35 cellular contexts compared by ENCODE assay signal in genomic region chr2:217647226-217647625, GRCh38.
DNase-seq lines count a peak whose midpoint lies in the region; ATAC-seq and TF ChIP-seq lines count a peak whose summit lies in the region.
"Had no signal": no experiment of that assay in that cellular context is flagged by ENCODE, and none has a peak within 500 bp of the region (broad histone marks: within the 10 kb centered on the region; RNA-seq: fewer than 3 reads in every experiment).

No MANE protein-coding gene starts in this region.

- DNase-seq in IMR-90 (no peak), mesenchymal stem cell (no peak), progenitor cell of endocrine pancreas (ENCODE audit: low spot score, unreplicated experiment) (no peak), thyroid gland (peak; percentile 70 to 74), midbrain (lab: John Stamatoyannopoulos, UW) (no peak), MM.1S (no peak), esophagus muscularis mucosa (ENCODE audit: extremely low spot score) (no peak)
- DNase-seq in effector CD8-positive, alpha-beta T cell (lab: John Stamatoyannopoulos, UW): no peak
- DNase-seq: 8988T; ACHN; AML-193; BE2C; C1 segment of cervical spinal cord; Caco-2; Calu3; CD4-positive, alpha-beta memory T cell; CD4-positive, alpha-beta T cell; CD4-positive, CD25-positive, alpha-beta regulatory T cell; CD8-positive, alpha-beta memory T cell; CD8-positive, alpha-beta T cell; COR-L47; DMS 273 treated with DMSO at 0.1 percent for 48 hours; DMS153; DMS53; DMS79; DMS79 treated with DMSO at 0.1 percent for 48 hours; DND-41; EL had no signal

- H3K9ac ChIP-seq in IMR-90 (ENCODE audit: low read depth, low read length) (no peak overlapping the region), mesenchymal stem cell (ENCODE audit: low read length) (no peak overlapping the region), MM.1S (ENCODE audit: low read length) (no peak overlapping the region)
- H3K9ac ChIP-seq: BLaER1; BLaER1 treated with 17β-estradiol and CSF1 and Interleukin-3, amounts not matched to agents 10 nM and 100 nM had no signal

- H3K4me2 ChIP-seq in IMR-90 (ENCODE audit: low read depth, low read length) (no peak overlapping the region), mesenchymal stem cell (ENCODE audit: low read length, poor library complexity, severe bottlenecking) (no peak overlapping the region), MM.1S (ENCODE audit: low read depth, low read length) (no peak overlapping the region)
- H3K4me2 ChIP-seq: A549; BLaER1; BLaER1 treated with 17β-estradiol and CSF1 and Interleukin-3, amounts not matched to agents 10 nM and 100 nM had no signal

- H2BK5ac ChIP-seq in IMR-90 (ENCODE audit: low read depth, low read length, poor library complexity, severe bottlenecking) (no peak overlapping the region), mesenchymal stem cell (ENCODE audit: low read depth, low read length, poor library complexity, severe bottlenecking) (no peak overlapping the region)

- H4K5ac ChIP-seq in IMR-90 (ENCODE audit: low read depth, low read length): no peak overlapping the region

- H3K4me3 ChIP-seq in IMR-90 (ENCODE audit: insufficient read depth, low read depth, low read length): no peak overlapping the region
- H3K4me3 ChIP-seq in mesenchymal stem cell (ENCODE audit: insufficient read depth in 1 of 2, low read depth in 1 of 2, low read length in 2 of 2): no peak overlapping the region
- no peak overlapping the region for H3K4me3 ChIP-seq in thyroid gland (replicated peaks in 1 of 3)
- no peak overlapping the region for H3K4me3 ChIP-seq in MM.1S (ENCODE audit: low read length)
- no peak overlapping the region for H3K4me3 ChIP-seq in esophagus muscularis mucosa
- H3K4me3 ChIP-seq: A549; BLaER1; BLaER1 treated with 17β-estradiol and CSF1 and Interleukin-3, amounts not matched to agents 10 nM and 100 nM had no signal

- BruUV-seq in IMR-90 (replicated peaks; lab: Mats Ljungman, UMichigan): no TSS peak

- H4K20me1 ChIP-seq in IMR-90 (ENCODE audit: insufficient read depth, low read length) (no peaks in the 10 kb centered on the region), MM.1S (ENCODE audit: insufficient read depth, low read length) (no peaks in the 10 kb centered on the region)
- H4K20me1 ChIP-seq: BLaER1; BLaER1 treated with 17β-estradiol and CSF1 and Interleukin-3, amounts not matched to agents 10 nM and 100 nM had no signal

- H2BK15ac ChIP-seq in IMR-90 (ENCODE audit: low read depth, low read length) (no peak overlapping the region), mesenchymal stem cell (ENCODE audit: low read depth, poor library complexity, severe bottlenecking) (no peak overlapping the region)

- H3K23ac ChIP-seq in IMR-90 (ENCODE audit: low read depth, low read length) (no peak overlapping the region), mesenchymal stem cell (ENCODE audit: low read length in 2 of 2) (no peak overlapping the region)

- no peaks in the 10 kb centered on the region for H3K79me2 ChIP-seq in MM.1S (ENCODE audit: low read length)

- TF ChIP-seq POLR2A in IMR-90 (IDR thresholded peaks at IDR 0.05; ENCODE audit: low read depth, low read length): no peak
- TF ChIP-seq POLR2A in thyroid gland (IDR thresholded peaks at IDR 0.05): no peak
- TF ChIP-seq POLR2A in esophagus muscularis mucosa (IDR thresholded peaks at IDR 0.05; ENCODE audit: low read depth): no peak

- H3K4ac ChIP-seq in IMR-90 (ENCODE audit: low read depth, low read length) (no peak overlapping the region), mesenchymal stem cell (ENCODE audit: low read depth in 1 of 2, low read length in 2 of 2) (no peak overlapping the region)

- H3K56ac ChIP-seq in IMR-90 (ENCODE audit: extremely low read depth, insufficient read depth, low read length): no peak overlapping the region

- H3K4me3 Mint-ChIP-seq in progenitor cell of endocrine pancreas (ENCODE audit: low read depth): no peak overlapping the region
- H3K4me3 Mint-ChIP-seq: B cell; CD14-positive monocyte; CD4-positive, alpha-beta memory T cell; CD4-positive, alpha-beta T cell; CD4-positive, CD25-positive, alpha-beta regulatory T cell; CD8-positive, alpha-beta memory T cell; CD8-positive, alpha-beta T cell had no signal

- no peaks in the 10 kb centered on the region for H3K36me3 ChIP-seq in IMR-90 (ENCODE audit: control insufficient read depth, insufficient read depth, low read length)
- no peaks in the 10 kb centered on the region for H3K36me3 ChIP-seq in mesenchymal stem cell (ENCODE audit: control insufficient read depth in 1 of 2, insufficient read depth in 2 of 2, low read depth in 1 of 2, low read length in 2 of 2)
- no peaks in the 10 kb centered on the region for H3K36me3 ChIP-seq in thyroid gland
- H3K36me3 ChIP-seq in MM.1S (replicated peaks; ENCODE audit: insufficient read depth, low read length): no peaks in the 10 kb centered on the region
- H3K36me3 ChIP-seq in esophagus muscularis mucosa: no peaks in the 10 kb centered on the region
- H3K36me3 ChIP-seq: BE2C; BLaER1; BLaER1 treated with 17β-estradiol and CSF1 and Interleukin-3, amounts not matched to agents 10 nM and 100 nM had no signal

- H3K9me1 ChIP-seq in IMR-90 (ENCODE audit: insufficient read depth, low read length): no peaks in the 10 kb centered on the region; the same call in 1 of the 2 replicates

- H3K4me1 Mint-ChIP-seq in progenitor cell of endocrine pancreas (ENCODE audit: low read depth): peaks cover 12% of the 10 kb centered on the region
- H3K4me1 Mint-ChIP-seq: B cell; CD4-positive, CD25-positive, alpha-beta regulatory T cell had no signal

- no peaks in the 10 kb centered on the region for H3F3A ChIP-seq in MM.1S (ENCODE audit: insufficient read depth, low read length)

- H3K27ac ChIP-seq in IMR-90 (ENCODE audit: insufficient read depth, low read length) (no peak overlapping the region), mesenchymal stem cell (ENCODE audit: low read length, poor library complexity, severe bottlenecking) (no peak overlapping the region), thyroid gland (peak overlapping the region; percentile 18 to 56 (median 54)), MM.1S (ENCODE audit: low read length) (no peak overlapping the region), esophagus muscularis mucosa (replicated peaks in 1 of 4) (no peak overlapping the region)
- H3K27ac ChIP-seq: 22Rv1; A549; BLaER1; BLaER1 treated with 17β-estradiol and CSF1 and Interleukin-3, amounts not matched to agents 10 nM and 100 nM; C4-2B had no signal

- no peaks in the 10 kb centered on the region for H3K9me2 ChIP-seq in MM.1S (replicated peaks; ENCODE audit: insufficient read depth, low read length)

- no peak overlapping the region for H2BK120ac ChIP-seq in IMR-90 (ENCODE audit: low read depth, low read length)
- H2BK120ac ChIP-seq in mesenchymal stem cell (ENCODE audit: low read depth, low read length): no peak overlapping the region

- H2BK12ac ChIP-seq in mesenchymal stem cell (ENCODE audit: low read length in 2 of 2): no peak overlapping the region

- TF ChIP-seq EP300 in esophagus muscularis mucosa (IDR thresholded peaks at IDR 0.05): no peak

- no peak for TF ChIP-seq RAD21 in IMR-90 (IDR thresholded peaks at IDR 0.05; ENCODE audit: low read length)

- H3K27me3 ChIP-seq in IMR-90 (ENCODE audit: control insufficient read depth, insufficient read depth, low read length) (no peaks in the 10 kb centered on the region), mesenchymal stem cell (ENCODE audit: control insufficient read depth in 1 of 2, insufficient read depth in 1 of 2, low read length in 2 of 2) (no peaks in the 10 kb centered on the region), thyroid gland (no peaks in the 10 kb centered on the region), MM.1S (replicated peaks; ENCODE audit: insufficient read depth, low read length) (no peaks in the 10 kb centered on the region), esophagus muscularis mucosa (no peaks in the 10 kb centered on the region)
- H3K27me3 ChIP-seq: BE2C; BLaER1; BLaER1 treated with 17β-estradiol and CSF1 and Interleukin-3, amounts not matched to agents 10 nM and 100 nM had no signal

- dilution Hi-C loops in IMR-90 (cut with HindIII; ENCODE audit: low sequenced_read_pairs, unreplicated experiment): no loop called here

- no peaks in the 10 kb centered on the region for H3K9me3 ChIP-seq in IMR-90 (ENCODE audit: control insufficient read depth, insufficient read depth, low read length)
- no peaks in the 10 kb centered on the region for H3K9me3 ChIP-seq in mesenchymal stem cell (ENCODE audit: control insufficient read depth, low read length)
- H3K9me3 ChIP-seq in thyroid gland: no peaks in the 10 kb centered on the region
- no peaks in the 10 kb centered on the region for H3K9me3 ChIP-seq in MM.1S (replicated peaks; ENCODE audit: insufficient read depth, low read length)
- no peaks in the 10 kb centered on the region for H3K9me3 ChIP-seq in esophagus muscularis mucosa
- H3K9me3 ChIP-seq: A549; BE2C; BLaER1; BLaER1 treated with 17β-estradiol and CSF1 and Interleukin-3, amounts not matched to agents 10 nM and 100 nM; Caco-2 had no signal

- H2AK9ac ChIP-seq in IMR-90 (replicated peaks; ENCODE audit: low read depth, low read length, poor library complexity): no peak overlapping the region

- H4K8ac ChIP-seq in IMR-90 (ENCODE audit: low read depth in 2 of 2, low read length in 2 of 2): no peak overlapping the region
- peak overlapping the region; percentile 65 for H4K8ac ChIP-seq in mesenchymal stem cell (ENCODE audit: low read length)

- H3K79me1 ChIP-seq in IMR-90 (ENCODE audit: low read depth in 1 of 2, low read length in 2 of 2) (no peaks in the 10 kb centered on the region), mesenchymal stem cell (replicated peaks; ENCODE audit: low read length, poor library complexity, severe bottlenecking) (no peaks in the 10 kb centered on the region)

- peak overlapping the region; percentile 28; the same call in 1 of the 2 replicates for H2BK20ac ChIP-seq in IMR-90 (ENCODE audit: low read depth, low read length)

- intact Hi-C loops in IMR-90 (cut with micrococcal nuclease): no loop called here
- intact Hi-C loops in thyroid gland (cut with DNase I): no loop called here
- intact Hi-C loops in esophagus muscularis mucosa (cut with DNase I): loop anchor here (10.0 kb wide), 1 partner anchor 942 kb away; no protein-coding TSS in a partner anchor

- peak overlapping the region; percentile 3 for H3K27ac Mint-ChIP-seq in progenitor cell of endocrine pancreas
- H3K27ac Mint-ChIP-seq: B cell; CD14-positive monocyte; CD4-positive, alpha-beta memory T cell; CD4-positive, alpha-beta T cell; CD4-positive, CD25-positive, alpha-beta regulatory T cell; CD8-positive, alpha-beta memory T cell; CD8-positive, alpha-beta T cell had no signal

- H3K27me3 Mint-ChIP-seq in progenitor cell of endocrine pancreas: no peaks in the 10 kb centered on the region
- H3K27me3 Mint-ChIP-seq: CD4-positive, alpha-beta memory T cell; CD4-positive, alpha-beta T cell; CD4-positive, CD25-positive, alpha-beta regulatory T cell had no signal

- TF ChIP-seq CTCF in IMR-90 (conservative IDR thresholded peaks at IDR 0.05; ENCODE audit: low read depth, low read length) (no peak), progenitor cell of endocrine pancreas (IDR thresholded peaks at IDR 0.05; ENCODE audit: unreplicated experiment) (no peak), thyroid gland (IDR thresholded peaks at IDR 0.05) (no peak), MM.1S (IDR thresholded peaks at IDR 0.05; ENCODE audit: low read length) (no peak), esophagus muscularis mucosa (IDR thresholded peaks at IDR 0.05) (no peak)

- no peak overlapping the region for H2AFZ ChIP-seq in IMR-90 (replicated peaks; ENCODE audit: low read length, poor library complexity)
- H2AFZ ChIP-seq in mesenchymal stem cell (ENCODE audit: low read depth, low read length): no peak overlapping the region
- no peak overlapping the region for H2AFZ ChIP-seq in MM.1S (ENCODE audit: low read length)

- no peaks in the 10 kb centered on the region for H3K36me3 Mint-ChIP-seq in progenitor cell of endocrine pancreas (ENCODE audit: insufficient read depth)
- H3K36me3 Mint-ChIP-seq: CD14-positive monocyte; CD4-positive, alpha-beta memory T cell; CD4-positive, CD25-positive, alpha-beta regulatory T cell; CD8-positive, alpha-beta T cell had no signal

- H3K14ac ChIP-seq in IMR-90 (replicated peaks; ENCODE audit: low read depth, low read length) (no peak overlapping the region), mesenchymal stem cell (ENCODE audit: low read length in 2 of 2) (no peak overlapping the region)

- POLR2A ChIA-PET in IMR-90 (lab: Charles Lee; ENCODE audit: unreplicated experiment): no interaction called here

- H4K91ac ChIP-seq in IMR-90 (ENCODE audit: insufficient read depth, low read depth, low read length) (0 out of 2 replicates have a peak overlapping the region, but pooled peaks have one; percentile 45), mesenchymal stem cell (ENCODE audit: low read length) (no peak overlapping the region)

- H3K18ac ChIP-seq in IMR-90 (ENCODE audit: low read depth, low read length) (no peak overlapping the region), mesenchymal stem cell (ENCODE audit: low read depth in 1 of 2, low read length in 2 of 2) (no peak overlapping the region)

- ATAC-seq in IMR-90 (ENCODE audit: low read depth): no peak
- ATAC-seq: A549; CD8-positive, alpha-beta T cell had no signal

- no peaks in the 10 kb centered on the region for H3K9me3 Mint-ChIP-seq in progenitor cell of endocrine pancreas (ENCODE audit: low read depth)
- H3K9me3 Mint-ChIP-seq: CD14-positive monocyte; CD4-positive, alpha-beta memory T cell; CD4-positive, alpha-beta T cell; CD4-positive, CD25-positive, alpha-beta regulatory T cell; CD8-positive, alpha-beta T cell had no signal

- CTCF ChIA-PET in IMR-90 (lab: Yijun Ruan, JAX): no interaction called here

- H3K4me1 ChIP-seq in IMR-90 (ENCODE audit: control insufficient read depth, insufficient read depth, low read length): no peaks in the 10 kb centered on the region
- peaks cover 7% of the 10 kb centered on the region for H3K4me1 ChIP-seq in mesenchymal stem cell (ENCODE audit: control insufficient read depth, insufficient read depth, low read depth, low read length)
- peaks cover 24 to 26% of the 10 kb centered on the region in 2 donors for H3K4me1 ChIP-seq in thyroid gland
- H3K4me1 ChIP-seq in MM.1S (ENCODE audit: low read length): no peaks in the 10 kb centered on the region
- peaks cover 8 to 35% (median 24%) of the 10 kb centered on the region in 4 donors for H3K4me1 ChIP-seq in esophagus muscularis mucosa
- H3K4me1 ChIP-seq: BE2C had no signal

- in situ Hi-C loops in IMR-90 (cut with MboI; ENCODE audit: low sequenced_read_pairs): no loop called here

- H2AK5ac ChIP-seq in IMR-90 (ENCODE audit: low read depth, low read length) (no peak overlapping the region), mesenchymal stem cell (ENCODE audit: low read length, severe bottlenecking) (no peak overlapping the region)

Comparison
In these comparisons a context has a peak if more than half of its experiments do, and no peak if none do; other contexts are left out.
1. DNase-seq: peak in thyroid gland (2 of 2); none in IMR-90 (single experiment), mesenchymal stem cell (single experiment), progenitor cell of endocrine pancreas (single experiment), midbrain (single experiment), MM.1S (single experiment), esophagus muscularis mucosa (single experiment) and effector CD8-positive, alpha-beta T cell (single experiment).
2. H3K27ac ChIP-seq: peak in thyroid gland (3 of 3); none in IMR-90 (single experiment), mesenchymal stem cell (single experiment), MM.1S (single experiment) and esophagus muscularis mucosa (0 of 4).